Comparison of ENCODE assay signal across 35 cellular contexts in the genomic region with DNA sequence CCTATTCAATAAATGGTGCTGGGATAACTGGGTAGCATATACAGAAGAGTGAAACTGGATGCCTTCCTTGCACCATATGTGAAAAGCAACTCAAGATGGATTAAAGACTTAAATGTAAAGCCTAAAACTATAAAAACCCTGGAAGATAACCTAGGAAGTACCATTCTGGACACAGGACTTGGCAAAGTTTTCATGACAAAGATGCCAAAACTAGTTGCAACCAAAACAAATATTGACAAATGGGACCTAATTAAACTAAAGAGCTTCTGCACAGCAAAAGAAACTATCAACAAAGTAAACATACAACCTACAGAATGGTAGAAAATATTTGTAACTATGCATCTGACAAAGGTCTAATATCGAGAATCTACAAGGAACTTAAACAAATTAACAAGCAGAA.
"Had no signal": no experiment of that assay in that cellular context is flagged by ENCODE, and none has a peak within 500 bp of the region (broad histone marks: within the 10 kb centered on the region; RNA-seq: fewer than 3 reads in every experiment).

No MANE protein-coding gene starts in this region.

- H3K4me3 ChIP-seq: MG63 had no signal

- H3K27ac ChIP-seq: KMS-11 had no signal

- DNase-seq: Karpas-422, Kasumi-1, KBM-7, KG1, MG63, MM.1S, MV-4-11, NCI-H1048, NCI-H1092, NCI-H1092 treated with DMSO at 0.1 percent for 48 hours, NCI-H1417, NCI-H1417 treated with DMSO at 0.1 percent for 48 hours, NCI-H1436, NCI-H1436 treated with DMSO at 0.1 percent for 48 hours, NCI-H146, NCI-H1694, NCI-H1694 treated with DMSO at 0.1 percent for 48 hours, NCI-H187, NCI-H187 treated with DMSO at 0.1 percent for 48 hours, NCI-H1930, NCI-H2029, NCI-H2029 treated with DMSO at 0.1 percent for 48 hours, NCI-H2081, NCI-H2081 treated with DMSO at 0.1 percent for 48 hours, NCI-H2107, NCI-H2171, NCI-H2171 treated with DMSO at 0.1 percent for 48 hours, NCI-H2227 treated with DMSO at 0.1 percent for 48 hours, NCI-H226, NCI-H345, NCI-H446, NCI-H446 treated with DMSO at 0.1 percent for 48 hours, NCI-H510A, NCI-H510A treated with DMSO at 0.1 percent for 48 hours had no signal

- H3K36me3 ChIP-seq: MG63 had no signal
